ENCODE assay signal across 22 cellular contexts in genomic region chrX:29842552-29842951, GRCh38.
"Had no signal": no experiment of that assay in that cellular context is flagged by ENCODE, and none has a peak within 500 bp of the region (broad histone marks: within the 10 kb centered on the region; RNA-seq: fewer than 3 reads in every experiment).

No MANE protein-coding gene starts in this region.

- DNase-seq: cerebellar nuclear complex; colonic mucosa; effector CD4-positive, alpha-beta T cell; endodermal cell; erythroblast; foreskin keratinocyte; immature natural killer cell; left ventricle myocardium inferior; lower lobe of right lung; occipital lobe; psoas muscle; retina; stimulated activated CD4-positive, alpha-beta T cell treated with anti-CD3 and anti-CD28 coated beads, Interleukin-2, amount 100 ng/mL, for 24 hours; stimulated activated CD4-positive, alpha-beta T cell treated with anti-CD3 and anti-CD28 coated beads, Interleukin-4, amount 100 ng/mL, for 4 hours; stimulated activated naive B cell treated with anti-CD40 and anti-IgM and Interleukin-4, amounts not matched to agents 10 μg/mL and 1 μg/mL and 100 μg/mL, for 72 hours; stimulated activated naive CD8-positive, alpha-beta T cell treated with anti-CD3 and anti-CD28 coated beads, Interleukin-15, amount 100 ng/mL, for 72 hours; trophoblast cell had no signal

- H3K4me1 ChIP-seq: colonic mucosa, foreskin keratinocyte, left ventricle myocardium inferior, lower lobe of right lung, parathyroid adenoma, psoas muscle had no signal

- H3K9me3 Mint-ChIP-seq: stimulated activated naive B cell treated with anti-CD40 and anti-IgM and Interleukin-4, amounts not matched to agents 10 μg/mL and 1 μg/mL and 100 μg/mL, for 72 hours; stimulated activated naive CD8-positive, alpha-beta T cell treated with anti-CD3 and anti-CD28 coated beads, Interleukin-15, amount 100 ng/mL, for 72 hours had no signal

- H3K4me3 ChIP-seq: colonic mucosa, left ventricle myocardium inferior, lower lobe of right lung, psoas muscle, skin epidermis had no signal

- ATAC-seq: foreskin keratinocyte; lower lobe of right lung; psoas muscle; sciatic nerve; stimulated activated naive CD8-positive, alpha-beta T cell treated with anti-CD3 and anti-CD28 coated beads, Interleukin-15, amount 100 ng/mL, for 72 hours had no signal

- H3K27me3 ChIP-seq: colonic mucosa, foreskin keratinocyte had no signal

- H3K36me3 ChIP-seq: colonic mucosa, left ventricle myocardium inferior, lower lobe of right lung had no signal

- H3K27ac ChIP-seq: colonic mucosa, foreskin keratinocyte, left ventricle myocardium inferior, lower lobe of right lung, parathyroid adenoma, psoas muscle, skin epidermis had no signal

- H3K27ac Mint-ChIP-seq: endodermal cell; immature natural killer cell; memory B cell; mesothelial cell of epicardium; stimulated activated naive B cell treated with anti-CD40 and anti-IgM and Interleukin-4, amounts not matched to agents 10 μg/mL and 1 μg/mL and 100 μg/mL, for 72 hours; stimulated activated naive CD8-positive, alpha-beta T cell treated with anti-CD3 and anti-CD28 coated beads, Interleukin-15, amount 100 ng/mL, for 72 hours had no signal

- H3K9me3 ChIP-seq: colonic mucosa, left ventricle myocardium inferior, lower lobe of right lung, psoas muscle had no signal

- H3K36me3 Mint-ChIP-seq: immature natural killer cell; memory B cell; mesothelial cell of epicardium; stimulated activated naive B cell treated with anti-CD40 and anti-IgM and Interleukin-4, amounts not matched to agents 10 μg/mL and 1 μg/mL and 100 μg/mL, for 72 hours had no signal

- H2AFZ ChIP-seq: parathyroid adenoma had no signal

- H3K27me3 Mint-ChIP-seq: memory B cell; stimulated activated naive B cell treated with anti-CD40 and anti-IgM and Interleukin-4, amounts not matched to agents 10 μg/mL and 1 μg/mL and 100 μg/mL, for 72 hours; stimulated activated naive CD8-positive, alpha-beta T cell treated with anti-CD3 and anti-CD28 coated beads, Interleukin-15, amount 100 ng/mL, for 72 hours had no signal

- H3K9ac ChIP-seq: parathyroid adenoma had no signal

- H3K4me3 Mint-ChIP-seq: endodermal cell; immature natural killer cell; memory B cell; mesothelial cell of epicardium; stimulated activated naive B cell treated with anti-CD40 and anti-IgM and Interleukin-4, amounts not matched to agents 10 μg/mL and 1 μg/mL and 100 μg/mL, for 72 hours; stimulated activated naive CD8-positive, alpha-beta T cell treated with anti-CD3 and anti-CD28 coated beads, Interleukin-15, amount 100 ng/mL, for 72 hours had no signal

- H3K4me1 Mint-ChIP-seq: immature natural killer cell; memory B cell; stimulated activated naive CD8-positive, alpha-beta T cell treated with anti-CD3 and anti-CD28 coated beads, Interleukin-15, amount 100 ng/mL, for 72 hours had no signal
